In genomic region chr1:39167632-39168209, GRCh38 we compare ENCODE assay signal across 14 cellular contexts. TPM values are rescaled to one million over a fixed set of nuclear protein-coding genes. Genes with fewer than 3 reads are reported as not detected.
DNase-seq lines count a peak whose midpoint lies in the region; ATAC-seq and TF ChIP-seq lines count a peak whose summit lies in the region.
"Had no signal": no experiment of that assay in that cellular context is flagged by ENCODE, and none has a peak within 500 bp of the region (broad histone marks: within the 10 kb centered on the region; RNA-seq: fewer than 3 reads in every experiment).

No MANE protein-coding gene starts in this region.

- intact Hi-C loops in psoas muscle (cut with DNase I): no loop called here

- 34 to 72% (median 40%) methylated on average over 5 of the region's 5 CpGs for WGBS in psoas muscle, 3 donors

- H3K4me1 ChIP-seq in RWPE2 (ENCODE audit: insufficient read depth, poor library complexity, severe bottlenecking) (peaks cover 36% of the 10 kb centered on the region), psoas muscle (peaks cover 61% of the 10 kb centered on the region)

- peak; percentile 79 for ATAC-seq in RWPE2 (ENCODE audit: low read depth)
- ATAC-seq in psoas muscle: peak; percentile 47 to 65 (median 58)
- no peak for ATAC-seq in GM21367 (IDR thresholded peaks at IDR 0.05; ENCODE audit: unreplicated experiment)
- ATAC-seq in GM19324 (IDR thresholded peaks at IDR 0.05; ENCODE audit: low FRiP score, unreplicated experiment): no peak
- ATAC-seq: stimulated activated naive CD8-positive, alpha-beta T cell treated with anti-CD3 and anti-CD28 coated beads, Interleukin-15, amount 100 ng/mL, for 72 hours had no signal

- H3K9me3 ChIP-seq in RWPE2 (ENCODE audit: severe bottlenecking) (no peaks in the 10 kb centered on the region), psoas muscle (no peaks in the 10 kb centered on the region)

- H3K36me3 ChIP-seq in RWPE2 (ENCODE audit: low read depth) (no peaks in the 10 kb centered on the region), psoas muscle (ENCODE audit: insufficient read depth in 1 of 2, low read depth in 1 of 2) (no peaks in the 10 kb centered on the region)

- peak; percentile 77 for DNase-seq in HCEC 1CT
- no peak for DNase-seq in RWPE2 (ENCODE audit: low spot score)
- DNase-seq in fibroblast of pulmonary artery (ENCODE audit: low read depth): peak; percentile 75
- DNase-seq in psoas muscle: no peak
- DNase-seq in RPMI8226: no peak
- no peak for DNase-seq in iPS-NIHi7 (ENCODE audit: extremely low spot score)
- DNase-seq: activated CD4-positive, alpha-beta T cell treated with anti-CD3 and anti-CD28 coated beads, Interleukin-2, amount 10 ng/mL, durations not matched to agents 7 days and 5 days; activated naive CD4-positive, alpha-beta T cell; COR-L47; NCI-H2227 treated with DMSO at 0.1 percent for 48 hours; stimulated activated naive CD8-positive, alpha-beta T cell treated with anti-CD3 and anti-CD28 coated beads, Interleukin-15, amount 100 ng/mL, for 72 hours had no signal

- H3K27me3 ChIP-seq in RWPE2 (ENCODE audit: insufficient read depth, poor library complexity, severe bottlenecking): no peaks in the 10 kb centered on the region
- H3K27me3 ChIP-seq in psoas muscle (ENCODE audit: insufficient read depth in 3 of 3, low read length in 2 of 3): no peaks in the 10 kb centered on the region

- H3K27ac ChIP-seq in RWPE2 (ENCODE audit: poor library complexity, severe bottlenecking) (peak overlapping the region; percentile 98), psoas muscle (peak overlapping the region; percentile 32)

- TF ChIP-seq CTCF in RWPE2 (IDR thresholded peaks at IDR 0.05; ENCODE audit: poor library complexity, severe bottlenecking) (no peak), fibroblast of pulmonary artery (IDR thresholded peaks at IDR 0.05; ENCODE audit: low read length, missing control alignments) (no peak), psoas muscle (IDR thresholded peaks at IDR 0.05) (no peak)

- no peak overlapping the region for H3K4me3 ChIP-seq in RWPE2 (ENCODE audit: severe bottlenecking)
- H3K4me3 ChIP-seq in fibroblast of pulmonary artery (replicated peaks; ENCODE audit: low read depth, low read length): no peak overlapping the region
- H3K4me3 ChIP-seq in psoas muscle: no peak overlapping the region
- H3K4me3 ChIP-seq: coronary artery had no signal

RNA-seq across cellular contexts. Expression of gene MACF1, which starts 36.8 kb away (rescaled TPM):
- 100 to 1,000 TPM in 2 of 4 donors, 10 to 100 TPM in 2; 71.4 to 162 (median 124) TPM for total RNA-seq in psoas muscle
- polyA plus RNA-seq in psoas muscle: 10 to 100 TPM; 38.9 to 67.1 (median 53.8) TPM

Comparison
In these comparisons a context has a peak if more than half of its experiments do, and no peak if none do; other contexts are left out.
1. DNase-seq: peak in HCEC 1CT (single experiment) and fibroblast of pulmonary artery (single experiment); none in RWPE2 (single experiment), psoas muscle (0 of 2), RPMI8226 (single experiment) and iPS-NIHi7 (single experiment).
2. ATAC-seq: peak in RWPE2 (single experiment) and psoas muscle (4 of 4); none in GM21367 (single experiment) and GM19324 (single experiment).